ENCODE assay signal across 8 cellular contexts in genomic region chr11:123166095-123166559, GRCh38.
DNase-seq lines count a peak whose midpoint lies in the region; ATAC-seq and TF ChIP-seq lines count a peak whose summit lies in the region.

No MANE protein-coding gene starts in this region.

- no peak overlapping the region for H3K27ac Mint-ChIP-seq in stimulated activated effector memory CD8-positive, alpha-beta T cell treated with anti-CD3 and anti-CD28 coated beads, Interleukin-12 subunit alpha, Interleukin-12 subunit beta, amount 100 ng/mL, for 72 hours

- DNase-seq in AG04449 (ENCODE audit: low read depth, low spot score) (peak; percentile 75), GM13976 (ENCODE audit: low spot score) (no peak), iPS DF 19.7 (ENCODE audit: low read depth, low spot score) (peak; percentile 57), LoVo (ENCODE audit: low spot score) (no peak)
- peak; percentile 35 to 37 for DNase-seq in activated CD4-positive, alpha-beta T cell treated with anti-CD3 and anti-CD28 coated beads, Interleukin-2, amount 50 U/mL, for 48 hours
- peak in 1 of 2 donors; percentile 54 for DNase-seq in stimulated activated effector memory CD8-positive, alpha-beta T cell treated with anti-CD3 and anti-CD28 coated beads, Interleukin-12 subunit alpha, Interleukin-12 subunit beta, amount 100 ng/mL, for 72 hours (ENCODE audit: low spot score in 2 of 2)

- in situ Hi-C loops in GM13976 (cut with MboI; ENCODE audit: low sequenced_read_pairs, unreplicated experiment) = no loop called here

- peak; percentile 8 for ATAC-seq in stimulated activated effector memory CD8-positive, alpha-beta T cell treated with anti-CD3 and anti-CD28 coated beads, Interleukin-12 subunit alpha, Interleukin-12 subunit beta, amount 100 ng/mL, for 72 hours
- no peak for ATAC-seq in GM21423 (IDR thresholded peaks at IDR 0.05; ENCODE audit: unreplicated experiment)
- no peak for ATAC-seq in GM18867 (IDR thresholded peaks at IDR 0.05; ENCODE audit: unreplicated experiment)

- no peaks in the 10 kb centered on the region for H3K4me1 Mint-ChIP-seq in stimulated activated effector memory CD8-positive, alpha-beta T cell treated with anti-CD3 and anti-CD28 coated beads, Interleukin-12 subunit alpha, Interleukin-12 subunit beta, amount 100 ng/mL, for 72 hours

- no peaks in the 10 kb centered on the region for H3K36me3 Mint-ChIP-seq in stimulated activated effector memory CD8-positive, alpha-beta T cell treated with anti-CD3 and anti-CD28 coated beads, Interleukin-12 subunit alpha, Interleukin-12 subunit beta, amount 100 ng/mL, for 72 hours

- H3K4me3 Mint-ChIP-seq in stimulated activated effector memory CD8-positive, alpha-beta T cell treated with anti-CD3 and anti-CD28 coated beads, Interleukin-12 subunit alpha, Interleukin-12 subunit beta, amount 100 ng/mL, for 72 hours = no peak overlapping the region

- H3K4me3 ChIP-seq in AG04449 (ENCODE audit: low read depth, low read length) = no peak overlapping the region

- CTCF ChIA-PET in AG04449 (lab: Yijun Ruan, JAX) = interaction anchor here (0.6 to 7.1 kb wide), 21 partner anchors 12 to 127 kb away, joined by 3 to 83 read pairs (median 4); no protein-coding TSS in a partner anchor

- TF ChIP-seq CTCF in AG04449 (IDR thresholded peaks at IDR 0.05; ENCODE audit: insufficient read depth, low read length, missing control alignments) = peak; percentile 75
- TF ChIP-seq CTCF in GM13976 (IDR thresholded peaks at IDR 0.05; ENCODE audit: borderline replicate concordance, control extremely low read depth, extremely low read depth, insufficient read depth, missing control alignments) = peak; percentile 46

- H3K9me3 Mint-ChIP-seq in stimulated activated effector memory CD8-positive, alpha-beta T cell treated with anti-CD3 and anti-CD28 coated beads, Interleukin-12 subunit alpha, Interleukin-12 subunit beta, amount 100 ng/mL, for 72 hours = no peaks in the 10 kb centered on the region

- POLR2A ChIA-PET in AG04449 (lab: Yijun Ruan, JAX) = interaction anchor here (0.8 kb wide), 1 partner anchor 20 kb away, joined by 3 read pairs; no protein-coding TSS in a partner anchor

Comparison
In these comparisons a context has a peak if more than half of its experiments do, and no peak if none do; other contexts are left out.
1. DNase-seq: peak in AG04449 (single experiment), activated CD4-positive, alpha-beta T cell treated with anti-CD3 and anti-CD28 coated beads, Interleukin-2, amount 50 U/mL, for 48 hours (2 of 2) and iPS DF 19.7 (single experiment); none in GM13976 (single experiment) and LoVo (single experiment).